In genomic region chr3:48536116-48536515, GRCh38 we compare ENCODE assay signal across 1 cellular context.
TF ChIP-seq lines count a peak whose summit lies in the region.

No MANE protein-coding gene starts in this region.

TF ChIP-seq in HepG2, 621 proteins besides CTCF, POLR2A, EP300 and RAD21:
- no peak for TF ChIP-seq ZNF556 (CRISPR knock-in tag; IDR thresholded peaks at IDR 0.05; ENCODE audit: borderline replicate concordance)
- no peak for TF ChIP-seq ZFP91 (CRISPR knock-in tag; IDR thresholded peaks at IDR 0.05; ENCODE audit: borderline replicate concordance)
- TF ChIP-seq ZNF687 (CRISPR knock-in tag; IDR thresholded peaks at IDR 0.05) = 0 out of 2 replicates have a peak, but pooled peaks have one; percentile 16
